Comparison of ENCODE assay signal across 1 cellular context in genomic region chr18:8820701-8821465, GRCh38.
TF ChIP-seq lines count a peak whose summit lies in the region.

No MANE protein-coding gene starts in this region.

TF ChIP-seq in IMR-90, 13 proteins besides CTCF, POLR2A, EP300 and RAD21 (continued from another document):
- TF ChIP-seq USF2 (IDR thresholded peaks at IDR 0.05; ENCODE audit: low read depth, low read length): no peak
- TF ChIP-seq ELK1 (IDR thresholded peaks at IDR 0.05; ENCODE audit: borderline replicate concordance, low read depth, low read length): no peak
- no peak for TF ChIP-seq FOS (IDR thresholded peaks at IDR 0.05; ENCODE audit: low read depth, low read length)
- TF ChIP-seq MAZ (IDR thresholded peaks at IDR 0.05; ENCODE audit: borderline replicate concordance, low read depth, low read length): no peak
- TF ChIP-seq RCOR1 (IDR thresholded peaks at IDR 0.05; ENCODE audit: insufficient replicate concordance, low read length): no peak
- no peak for TF ChIP-seq MXI1 (IDR thresholded peaks at IDR 0.05; ENCODE audit: borderline replicate concordance, low read depth, low read length)
